In the genomic region with DNA sequence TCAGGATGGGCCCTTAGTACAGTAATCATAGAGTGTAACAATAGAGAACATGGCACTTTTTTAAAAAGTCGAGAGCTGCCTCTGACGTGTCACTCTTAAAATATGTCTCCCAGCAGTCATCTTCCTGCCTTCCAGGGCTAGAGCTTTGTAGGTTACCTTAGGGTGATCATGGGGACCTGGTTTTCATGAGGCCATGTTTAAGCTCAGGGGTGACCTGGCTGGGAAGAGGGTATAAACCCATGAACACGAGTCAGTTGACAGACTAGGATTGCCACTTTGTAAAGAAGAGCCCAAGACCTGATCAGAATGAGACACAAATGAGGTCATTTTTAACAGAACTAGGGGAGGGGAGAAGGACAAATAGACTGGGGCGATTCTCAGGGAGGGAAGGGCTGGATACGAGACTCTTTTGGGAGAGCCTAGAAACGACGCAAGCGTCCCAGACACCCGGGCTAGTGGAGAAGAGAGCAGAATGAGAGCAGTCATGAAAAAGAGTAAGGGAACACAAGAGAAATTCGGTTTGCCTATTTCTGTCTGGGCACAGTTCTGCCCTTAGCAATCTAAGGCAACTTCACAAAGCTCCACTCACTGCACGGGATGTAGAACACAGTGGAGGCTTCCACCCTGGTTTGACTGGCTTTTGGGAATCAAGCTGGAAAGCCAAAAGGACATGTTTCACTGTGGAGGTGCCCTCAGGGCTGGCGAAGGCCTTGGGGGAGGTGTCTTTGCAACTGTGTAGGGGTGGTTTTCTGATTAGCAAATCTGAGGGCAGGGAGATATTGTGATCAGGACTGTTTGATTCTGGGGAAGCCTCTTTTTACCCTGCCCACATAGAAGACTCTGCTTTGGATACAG, we compare ENCODE assay signal across 15 cellular contexts. TPM values are rescaled to one million over a fixed set of nuclear protein-coding genes. Genes with fewer than 3 reads are reported as not detected.
DNase-seq lines count a peak whose midpoint lies in the region; TF ChIP-seq lines count a peak whose summit lies in the region.
"Had no signal": no experiment of that assay in that cellular context is flagged by ENCODE, and none has a peak within 500 bp of the region (broad histone marks: within the 10 kb centered on the region; RNA-seq: fewer than 3 reads in every experiment).

No MANE protein-coding gene starts in this region.

- no peak overlapping the region for H4K5ac ChIP-seq in H9 (ENCODE audit: insufficient read length, low read depth, low read length)

- TF ChIP-seq CTCF in esophagus muscularis mucosa (IDR thresholded peaks at IDR 0.05) (no peak), osteocyte (IDR thresholded peaks at IDR 0.05) (no peak), H9 (conservative IDR thresholded peaks at IDR 0.05) (no peak)

- peaks cover 9% of the 10 kb centered on the region for H3K27me3 ChIP-seq in CD4-positive, alpha-beta memory T cell (ENCODE audit: insufficient read depth, low read length)
- H3K27me3 ChIP-seq in SJSA1 (replicated peaks): no peaks in the 10 kb centered on the region
- H3K27me3 ChIP-seq in esophagus muscularis mucosa: no peaks in the 10 kb centered on the region
- H3K27me3 ChIP-seq in H9 (ENCODE audit: insufficient read depth, low read length): peaks cover 11% of the 10 kb centered on the region; the same call in 1 of the 2 replicates
- H3K27me3 ChIP-seq: BE2C, tibial nerve had no signal

- no peak overlapping the region for H3K23ac ChIP-seq in H9 (ENCODE audit: insufficient read length, low read depth, low read length)

- peaks cover 10% of the 10 kb centered on the region for H3K4me1 ChIP-seq in CD4-positive, alpha-beta memory T cell (ENCODE audit: insufficient read depth, low read length)
- H3K4me1 ChIP-seq in SJSA1 (replicated peaks) (peaks cover 67% of the 10 kb centered on the region), esophagus muscularis mucosa (peaks cover 9 to 47% (median 43%) of the 10 kb centered on the region in 4 donors), H9 (ENCODE audit: insufficient read depth, low read length) (peaks cover 6% of the 10 kb centered on the region; the same call in 1 of the 2 replicates)
- H3K4me1 ChIP-seq: BE2C had no signal

- H3K4ac ChIP-seq in H9 (ENCODE audit: low read depth, low read length): no peak overlapping the region

- H3K27ac Mint-ChIP-seq in CD4-positive, alpha-beta memory T cell: no peak overlapping the region
- H3K27ac Mint-ChIP-seq in osteocyte (ENCODE audit: unreplicated experiment) (peak overlapping the region; percentile 94), H9 (no peak overlapping the region)

- no peaks in the 10 kb centered on the region for H3K9me3 ChIP-seq in CD4-positive, alpha-beta memory T cell (ENCODE audit: control insufficient read depth in 1 of 2, low read length in 2 of 2)
- H3K9me3 ChIP-seq in SJSA1 (replicated peaks) (no peaks in the 10 kb centered on the region), esophagus muscularis mucosa (no peaks in the 10 kb centered on the region), H9 (ENCODE audit: control insufficient read depth, low read depth, low read length) (no peaks in the 10 kb centered on the region)
- H3K9me3 ChIP-seq: BE2C, tibial nerve had no signal

- peaks cover 0 to 3% (median 0%) of the 10 kb centered on the region in 8 donors for H3K9me3 Mint-ChIP-seq in CD4-positive, alpha-beta memory T cell
- no peaks in the 10 kb centered on the region for H3K9me3 Mint-ChIP-seq in osteocyte (ENCODE audit: unreplicated experiment)
- no peaks in the 10 kb centered on the region for H3K9me3 Mint-ChIP-seq in H9

- no peak for DNase-seq in CD4-positive, alpha-beta memory T cell
- DNase-seq in SJSA1 (ENCODE audit: low read depth in 1 of 2, low spot score in 2 of 2) (peak in 1 of 2 experiments; percentile 55), esophagus muscularis mucosa (ENCODE audit: extremely low spot score) (no peak), osteocyte (ENCODE audit: extremely low spot score, unreplicated experiment) (no peak), H9 (no peak), SKM-1 treated with dmso at 0.1 percent for 144 hours (lab: John Stamatoyannopoulos, UW; ENCODE audit: unreplicated experiment) (no peak), iPS-NIHi7 (ENCODE audit: extremely low spot score) (no peak), HT-29 (ENCODE audit: low spot score) (no peak)
- DNase-seq: activated CD8-positive, alpha-beta memory T cell treated with anti-CD3 and anti-CD28 coated beads for 24 hours; activated naive CD4-positive, alpha-beta T cell treated with anti-CD3 and anti-CD28 coated beads, Interleukin-2, amount 50 U/mL, for 16 hours; BE2C; GF-D8; NCI-H146; T1000 had no signal

- CTCF ChIA-PET in CD4-positive, alpha-beta memory T cell (lab: Charles Lee; ENCODE audit: partially characterized antibody): no interaction called here

- H4K20me1 ChIP-seq in H9 (ENCODE audit: control insufficient read depth, insufficient read depth, insufficient read length): no peaks in the 10 kb centered on the region

- H3K56ac ChIP-seq in H9 (ENCODE audit: insufficient read length, low read depth, low read length): no peak overlapping the region

- H2BK12ac ChIP-seq in H9 (ENCODE audit: insufficient read length, low read depth, low read length): no peak overlapping the region

- no peak overlapping the region for H2BK120ac ChIP-seq in H9 (ENCODE audit: low read depth, low read length, poor library complexity, severe bottlenecking)

- H3K18ac ChIP-seq in H9 (ENCODE audit: insufficient read length, low read depth, low read length): no peak overlapping the region

- POLR2A ChIA-PET in CD4-positive, alpha-beta memory T cell (lab: Charles Lee; ENCODE audit: partially characterized antibody): no interaction called here

- no peaks in the 10 kb centered on the region for H3K36me3 Mint-ChIP-seq in CD4-positive, alpha-beta memory T cell
- no peaks in the 10 kb centered on the region for H3K36me3 Mint-ChIP-seq in osteocyte (ENCODE audit: unreplicated experiment)
- H3K36me3 Mint-ChIP-seq in H9 (ENCODE audit: insufficient read depth in 1 of 3, low read depth in 3 of 3): peaks cover 0 to 2% (median 0%) of the 10 kb centered on the region in 3 experiments; a peak in 2 of 7 replicates

- no peak for TF ChIP-seq POLR2A in esophagus muscularis mucosa (IDR thresholded peaks at IDR 0.05; ENCODE audit: low read depth)

- peaks cover 9% of the 10 kb centered on the region for H3K23me2 ChIP-seq in H9 (ENCODE audit: insufficient read length, low read depth, low read length, poor library complexity, severe bottlenecking)

- H2BK15ac ChIP-seq in H9 (ENCODE audit: low read depth, low read length): no peak overlapping the region

- H2BK5ac ChIP-seq in H9 (ENCODE audit: insufficient read length, low read length): no peak overlapping the region

- no peak overlapping the region for H2AK5ac ChIP-seq in H9 (ENCODE audit: insufficient read length, low read length)

- no peak overlapping the region for H2AFZ ChIP-seq in H9 (ENCODE audit: low read length)

- H4K8ac ChIP-seq in H9 (replicated peaks; ENCODE audit: insufficient read length, low read depth, low read length): no peak overlapping the region

- no peaks in the 10 kb centered on the region for H3K79me1 ChIP-seq in H9 (ENCODE audit: insufficient read depth, low read depth, low read length, poor library complexity, severe bottlenecking)

- WGBS in esophagus muscularis mucosa: 90% methylated on average over 12 of the region's 12 CpGs
- no CpG with 5 or more reads among the region's 12 CpGs for WGBS in H9 (ENCODE audit: extremely low coverage, insufficient read length, low lambda C conversion rate)

- no peak overlapping the region for H4K91ac ChIP-seq in H9 (ENCODE audit: insufficient read length, low read depth, low read length)

- no peak overlapping the region for H2BK20ac ChIP-seq in H9 (ENCODE audit: low read depth, low read length, poor library complexity, severe bottlenecking)

- intact Hi-C loops in CD4-positive, alpha-beta memory T cell (cut with micrococcal nuclease): no loop called here
- intact Hi-C loops in esophagus muscularis mucosa (cut with DNase I): no loop called here

- H3K79me2 ChIP-seq in H9 (ENCODE audit: insufficient read depth, low read length): no peaks in the 10 kb centered on the region

- H3K4me3 ChIP-seq in CD4-positive, alpha-beta memory T cell (ENCODE audit: low read length in 2 of 2): no peak overlapping the region
- no peak overlapping the region for H3K4me3 ChIP-seq in SJSA1
- no peak overlapping the region for H3K4me3 ChIP-seq in esophagus muscularis mucosa

- no peaks in the 10 kb centered on the region for H3K36me3 ChIP-seq in CD4-positive, alpha-beta memory T cell (ENCODE audit: insufficient read depth, low read length)
- H3K36me3 ChIP-seq in SJSA1: peaks cover 22% of the 10 kb centered on the region
- no peaks in the 10 kb centered on the region for H3K36me3 ChIP-seq in esophagus muscularis mucosa
- H3K36me3 ChIP-seq: BE2C, tibial nerve had no signal

- no peak overlapping the region for H3K27ac ChIP-seq in CD4-positive, alpha-beta memory T cell (ENCODE audit: low read depth, low read length)
- H3K27ac ChIP-seq in SJSA1: peak overlapping the region; percentile 88
- H3K27ac ChIP-seq in esophagus muscularis mucosa (replicated peaks in 1 of 4): peak overlapping the region; percentile 92 to 97 (median 94)
- no peak overlapping the region for H3K27ac ChIP-seq in H9 (ENCODE audit: insufficient read length, low read depth, low read length)

- no peak overlapping the region for H3T11ph ChIP-seq in H9 (ENCODE audit: low read length)

- H3K4me3 Mint-ChIP-seq in CD4-positive, alpha-beta memory T cell: peak overlapping the region in 6 of 8 donors; percentile 1 to 62 (median 12)
- H3K4me3 Mint-ChIP-seq in osteocyte (ENCODE audit: unreplicated experiment): no peak overlapping the region
- no peak overlapping the region for H3K4me3 Mint-ChIP-seq in H9

- no peak overlapping the region for H3K14ac ChIP-seq in H9 (ENCODE audit: insufficient read depth, low read length)

- no peak overlapping the region for H3K4me2 ChIP-seq in H9 (ENCODE audit: insufficient read depth, insufficient read length, low read length)

- H3K9ac ChIP-seq in H9 (ENCODE audit: extremely low read depth, insufficient read length, low read length): no peak overlapping the region

- no peak for TF ChIP-seq EP300 in esophagus muscularis mucosa (IDR thresholded peaks at IDR 0.05)

- H3K27me3 Mint-ChIP-seq in CD4-positive, alpha-beta memory T cell: peaks cover 45 to 49% of the 10 kb centered on the region in 2 donors
- no peaks in the 10 kb centered on the region for H3K27me3 Mint-ChIP-seq in osteocyte (ENCODE audit: unreplicated experiment)
- peaks cover 49% of the 10 kb centered on the region for H3K27me3 Mint-ChIP-seq in H9 (ENCODE audit: low read depth)

- peaks cover 15 to 30% (median 22%) of the 10 kb centered on the region in 4 donors for H3K4me1 Mint-ChIP-seq in CD4-positive, alpha-beta memory T cell
- H3K4me1 Mint-ChIP-seq in osteocyte (ENCODE audit: unreplicated experiment): peaks cover 52% of the 10 kb centered on the region
- peaks cover 32 to 37% of the 10 kb centered on the region in 2 experiments for H3K4me1 Mint-ChIP-seq in H9

RNA-seq across cellular contexts. Expression of gene RAB31, which starts 1.8 kb away (rescaled TPM):
- 1 to 10 TPM; 1.8 TPM for total RNA-seq in CD4-positive, alpha-beta memory T cell
- polyA plus RNA-seq in CD4-positive, alpha-beta memory T cell: 1 to 10 TPM in 1 of 2 donors, under 1 TPM in 1; 0.07 to 1.0 TPM
- total RNA-seq in SJSA1 (2014; rRNA removed; shearing (Covaris generic)): 58.9 and 72.2 TPM in 2 replicates
- total RNA-seq in esophagus muscularis mucosa (100 to 1,000 TPM in 2 of 4 donors, 10 to 100 TPM in 2; 94.0 to 145 (median 107) TPM), osteocyte (90.8 and 97.2 TPM in 2 replicates), H9 (2021) (20.9 and 22.4 TPM in 2 replicates)
- total RNA-seq in HT-29 (2014; rRNA removed; shearing (Covaris generic)): 1.7 and 1.9 TPM in 2 replicates

Comparison
In these comparisons a context has a peak if more than half of its experiments do, and no peak if none do; other contexts are left out.
1. H3K27ac ChIP-seq: peak in SJSA1 (single experiment) and esophagus muscularis mucosa (4 of 4); none in CD4-positive, alpha-beta memory T cell (single experiment) and H9 (single experiment).
2. H3K4me3 Mint-ChIP-seq: peak in CD4-positive, alpha-beta memory T cell (6 of 8); none in osteocyte (single experiment) and H9 (0 of 2).